Comparison of ENCODE assay signal across 4 cellular contexts in genomic region chr1:160264795-160265307, GRCh38.
TF ChIP-seq lines count a peak whose summit lies in the region.

No MANE protein-coding gene starts in this region.

TF ChIP-seq in liver, 16 proteins besides CTCF, POLR2A, EP300 and RAD21 (continues in another document):
- TF ChIP-seq HNF4A (conservative IDR thresholded peaks at IDR 0.05) (peak; percentile 97 to 98), ATF3 (IDR thresholded peaks at IDR 0.05) (no peak), FOXA1 (IDR thresholded peaks at IDR 0.05) (no peak), JUND (IDR thresholded peaks at IDR 0.05) (peak in 1 of 2 donors; percentile 73), GABPA (IDR thresholded peaks at IDR 0.05 in 1 of 2, conservative IDR thresholded peaks at IDR 0.05 in 1 of 2) (peak in 1 of 2 donors; percentile 49), MAX (IDR thresholded peaks at IDR 0.05) (peak; percentile 65), FOXA2 (IDR thresholded peaks at IDR 0.05) (no peak), REST (IDR thresholded peaks at IDR 0.05) (no peak), EGR1 (IDR thresholded peaks at IDR 0.05; ENCODE audit: low read depth in 2 of 2) (no peak), YY1 (IDR thresholded peaks at IDR 0.05) (peak; percentile 48), HNF4G (IDR thresholded peaks at IDR 0.05) (peak; percentile 83), RXRA (IDR thresholded peaks at IDR 0.05) (peak; percentile 82 to 88), TAF1 (conservative IDR thresholded peaks at IDR 0.05) (peak; percentile 31), NR2F2 (IDR thresholded peaks at IDR 0.05) (no peak), SP1 (IDR thresholded peaks at IDR 0.05) (peak; percentile 91)

TF ChIP-seq in HepG2, 621 proteins besides CTCF, POLR2A, EP300 and RAD21:
- TF ChIP-seq SIX1 (CRISPR knock-in tag; IDR thresholded peaks at IDR 0.05; ENCODE audit: borderline replicate concordance) (no peak), ZNF710 (CRISPR knock-in tag; IDR thresholded peaks at IDR 0.05; ENCODE audit: borderline replicate concordance) (no peak), ZNF607 (CRISPR knock-in tag; IDR thresholded peaks at IDR 0.05; ENCODE audit: borderline replicate concordance) (no peak), ZNF614 (CRISPR knock-in tag; IDR thresholded peaks at IDR 0.05; ENCODE audit: borderline replicate concordance) (no peak), ZBTB14 (CRISPR knock-in tag; IDR thresholded peaks at IDR 0.05) (no peak)

TF ChIP-seq in GM23338, 12 proteins besides CTCF, POLR2A, EP300 and RAD21 (continues in another document):
- no peak for TF ChIP-seq ZNF462 (CRISPR knock-in tag; IDR thresholded peaks at IDR 0.05)
- TF ChIP-seq REST (IDR thresholded peaks at IDR 0.05; ENCODE audit: unreplicated experiment) = no peak
- no peak for TF ChIP-seq NANOG (IDR thresholded peaks at IDR 0.05; ENCODE audit: borderline replicate concordance)
- TF ChIP-seq ETS1 (IDR thresholded peaks at IDR 0.05) = no peak
- TF ChIP-seq EZH2 (IDR thresholded peaks at IDR 0.05; ENCODE audit: low read depth, unreplicated experiment) = no peak

TF ChIP-seq in GM12891, 5 proteins besides CTCF, POLR2A, EP300 and RAD21:
- TF ChIP-seq SPI1 (IDR thresholded peaks at IDR 0.05; ENCODE audit: low read depth, low read length) (no peak), PAX5 (IDR thresholded peaks at IDR 0.05; ENCODE audit: insufficient read depth, low read length, severe bottlenecking) (no peak), POU2F2 (IDR thresholded peaks at IDR 0.05; ENCODE audit: low read depth, low read length) (no peak), POLR2AphosphoS5 (IDR thresholded peaks at IDR 0.05; ENCODE audit: low read depth, low read length) (no peak)
TF ChIP-seq in GM12891: peak in this region for 0.
